In the genomic region with DNA sequence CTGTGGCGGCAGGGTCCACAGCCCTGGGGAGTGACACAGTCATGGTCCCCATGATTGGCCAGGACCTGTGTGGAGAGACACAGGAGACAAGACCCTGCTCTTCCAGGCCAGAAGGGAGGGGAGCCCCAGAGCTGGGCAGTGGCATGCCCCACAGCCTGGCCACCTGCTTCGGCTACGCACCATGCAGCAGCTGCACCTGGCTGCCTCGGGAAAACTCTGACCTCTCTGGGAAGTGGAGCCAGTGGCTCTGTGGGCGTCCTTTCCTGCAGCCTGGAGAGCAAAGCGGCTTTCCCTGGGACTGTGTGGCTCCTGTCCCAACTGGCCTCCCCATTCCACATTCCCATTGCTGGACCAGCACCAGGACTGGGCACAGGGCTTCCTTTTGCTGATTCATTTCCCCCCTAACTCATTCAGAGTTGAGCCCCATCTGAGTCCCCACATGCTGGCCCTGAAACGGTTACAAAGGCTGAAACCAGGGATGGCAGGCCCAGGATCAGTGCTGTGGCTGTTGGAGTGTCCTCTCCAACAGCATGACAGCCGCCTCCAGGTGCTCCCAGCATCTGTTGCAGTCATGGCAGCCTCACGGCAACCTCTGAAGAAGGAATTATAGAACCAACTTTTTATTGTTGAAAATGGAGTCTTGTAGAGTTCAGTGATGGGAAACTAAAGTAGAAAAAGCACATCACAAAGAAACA, we compare ENCODE assay signal across 12 cellular contexts. TPM values are rescaled to one million over a fixed set of nuclear protein-coding genes. Genes with fewer than 3 reads are reported as not detected.
"Had no signal": no experiment of that assay in that cellular context is flagged by ENCODE, and none has a peak within 500 bp of the region (broad histone marks: within the 10 kb centered on the region; RNA-seq: fewer than 3 reads in every experiment).

No MANE protein-coding gene starts in this region.

- DNase-seq: activated CD4-positive, alpha-beta T cell treated with anti-CD3 and anti-CD28 coated beads for 48 hours; activated gamma-delta T cell; activated naive CD8-positive, alpha-beta T cell treated with anti-CD3 and anti-CD28 coated beads for 36 hours; activated T-cell treated with anti-CD3 and anti-CD28 coated beads, Interleukin-2, amount 50 U/mL, for 1 hour; aorta; gastrocnemius medialis; left ventricle myocardium superior; mesendoderm; stimulated activated CD4-positive, alpha-beta T cell treated with anti-CD3 and anti-CD28 coated beads, Interleukin-4, amount 100 ng/mL, for 4 hours; transverse colon had no signal

- ATAC-seq: gastrocnemius medialis had no signal

- H3K9me3 Mint-ChIP-seq: activated naive CD8-positive, alpha-beta T cell treated with anti-CD3 and anti-CD28 coated beads for 36 hours; T-helper 1 cell treated with Interleukin-12 subunit alpha and Interleukin-12 subunit beta and Interleukin-4 antibody, amounts not matched to agents 30 μg/mL and 1 μg/mL, for 36 hours had no signal

- H3K27ac Mint-ChIP-seq: activated naive CD8-positive, alpha-beta T cell treated with anti-CD3 and anti-CD28 coated beads for 36 hours; T-helper 1 cell treated with Interleukin-12 subunit alpha and Interleukin-12 subunit beta and Interleukin-4 antibody, amounts not matched to agents 30 μg/mL and 1 μg/mL, for 36 hours had no signal

- H3K4me1 Mint-ChIP-seq: activated naive CD8-positive, alpha-beta T cell treated with anti-CD3 and anti-CD28 coated beads for 36 hours had no signal

- H3K4me3 Mint-ChIP-seq: activated naive CD8-positive, alpha-beta T cell treated with anti-CD3 and anti-CD28 coated beads for 36 hours; T-helper 1 cell treated with Interleukin-12 subunit alpha and Interleukin-12 subunit beta and Interleukin-4 antibody, amounts not matched to agents 30 μg/mL and 1 μg/mL, for 36 hours had no signal

- H3K27me3 Mint-ChIP-seq: activated naive CD8-positive, alpha-beta T cell treated with anti-CD3 and anti-CD28 coated beads for 36 hours had no signal

RNA-seq across cellular contexts. Expression of a gene that starts 32.6 kb away (rescaled TPM):
- total RNA-seq: fibroblast of lung had no signal
